1 cellular context compared by ENCODE assay signal in the genomic region with DNA sequence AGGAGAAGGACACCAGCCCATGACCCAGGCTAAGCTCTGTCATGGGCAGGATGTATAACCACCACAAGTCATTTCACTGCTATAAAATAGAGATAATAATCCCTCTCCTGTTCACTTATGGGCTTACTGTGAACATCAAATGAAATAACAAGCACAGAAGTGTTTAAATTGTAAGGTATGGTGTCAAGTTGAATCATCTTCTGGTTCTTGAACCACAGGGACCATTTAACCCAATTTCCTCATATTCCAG.
TF ChIP-seq lines count a peak whose summit lies in the region.

No MANE protein-coding gene starts in this region.

TF ChIP-seq in GM23338, 12 proteins besides CTCF, POLR2A, EP300 and RAD21 (continued from another document):
- TF ChIP-seq ZNF462 (CRISPR knock-in tag; IDR thresholded peaks at IDR 0.05): no peak
- no peak for TF ChIP-seq POLR2AphosphoS5 (IDR thresholded peaks at IDR 0.05; ENCODE audit: low read depth)
- no peak for TF ChIP-seq EZH2 (IDR thresholded peaks at IDR 0.05; ENCODE audit: low read depth, unreplicated experiment)
- no peak for TF ChIP-seq EZH2phosphoT487 (IDR thresholded peaks at IDR 0.05; ENCODE audit: unreplicated experiment)
- no peak for TF ChIP-seq STAT1 (IDR thresholded peaks at IDR 0.05; ENCODE audit: unreplicated experiment)
- no peak for TF ChIP-seq CREB1 (CRISPR knock-in tag; IDR thresholded peaks at IDR 0.05; ENCODE audit: low read depth)
- TF ChIP-seq, protein P1, sequence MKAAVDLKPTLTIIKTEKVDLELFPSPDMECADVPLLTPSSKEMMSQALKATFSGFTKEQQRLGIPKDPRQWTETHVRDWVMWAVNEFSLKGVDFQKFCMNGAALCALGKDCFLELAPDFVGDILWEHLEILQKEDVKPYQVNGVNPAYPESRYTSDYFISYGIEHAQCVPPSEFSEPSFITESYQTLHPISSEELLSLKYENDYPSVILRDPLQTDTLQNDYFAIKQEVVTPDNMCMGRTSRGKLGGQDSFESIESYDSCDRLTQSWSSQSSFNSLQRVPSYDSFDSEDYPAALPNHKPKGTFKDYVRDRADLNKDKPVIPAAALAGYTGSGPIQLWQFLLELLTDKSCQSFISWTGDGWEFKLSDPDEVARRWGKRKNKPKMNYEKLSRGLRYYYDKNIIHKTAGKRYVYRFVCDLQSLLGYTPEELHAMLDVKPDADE (IDR thresholded peaks at IDR 0.05): no peak
